Comparison of ENCODE assay signal across 7 cellular contexts in the genomic region with DNA sequence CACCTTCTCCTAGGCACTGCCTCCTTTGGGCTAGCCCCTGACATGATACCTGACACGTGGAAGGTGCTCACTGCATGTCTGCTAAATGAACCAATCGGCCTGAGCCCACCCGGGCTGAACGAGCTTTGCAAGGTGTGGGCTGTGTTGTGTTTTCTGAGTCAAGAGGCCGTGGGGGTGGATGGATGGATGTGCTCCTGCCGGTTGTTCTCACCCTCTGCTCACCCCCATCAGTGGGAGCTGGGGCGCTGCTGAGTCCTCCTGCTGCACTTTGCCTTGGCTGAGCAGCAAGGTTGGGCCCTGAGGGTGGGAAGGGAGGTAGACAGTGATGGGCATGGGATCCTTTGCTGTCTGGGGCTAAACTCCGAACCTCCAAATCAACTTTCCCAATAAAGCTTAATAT. TPM values are rescaled to one million over a fixed set of nuclear protein-coding genes. Genes with fewer than 3 reads are reported as not detected.
"Had no signal": no experiment of that assay in that cellular context is flagged by ENCODE, and none has a peak within 500 bp of the region (broad histone marks: within the 10 kb centered on the region; RNA-seq: fewer than 3 reads in every experiment).

No MANE protein-coding gene starts in this region.

- H3K27ac ChIP-seq: GM23248 had no signal

- H2AFZ ChIP-seq: GM23248 had no signal

- H3K9ac ChIP-seq: GM23248 had no signal

- DNase-seq: GM23248, IMR-90, KG1 had no signal

- H3K36me3 ChIP-seq: HAP-1 had no signal

- H3K4me1 ChIP-seq: HAP-1 had no signal

- H3K4me3 ChIP-seq: GM23248, HAP-1, K562 had no signal

- H3K9me3 ChIP-seq: HAP-1 had no signal

- ATAC-seq: HCT116, K562 had no signal

RNA-seq across cellular contexts. Expression of gene CACNA1E, which starts 6.7 kb away (rescaled TPM):
- total RNA-seq: GM23248, HT-29, IMR-90 had no signal
- polyA plus RNA-seq: GM23248, IMR-90, K562 had no signal
